17 cellular contexts compared by ENCODE assay signal in genomic region chr14:53054457-53054856, GRCh38.
DNase-seq lines count a peak whose midpoint lies in the region; ATAC-seq and TF ChIP-seq lines count a peak whose summit lies in the region.
"Had no signal": no experiment of that assay in that cellular context is flagged by ENCODE, and none has a peak within 500 bp of the region (broad histone marks: within the 10 kb centered on the region; RNA-seq: fewer than 3 reads in every experiment).

No MANE protein-coding gene starts in this region.

- no peaks in the 10 kb centered on the region for H3K27me3 ChIP-seq in ACC112 (ENCODE audit: insufficient read depth, low read length)
- H3K27me3 ChIP-seq: gastrocnemius medialis had no signal

- H3K4me1 Mint-ChIP-seq in naive thymus-derived CD8-positive, alpha-beta T cell: peaks cover 0 to 5% (median 2%) of the 10 kb centered on the region in 4 donors

- H3K4me3 ChIP-seq in ACC112 (ENCODE audit: low read depth, low read length) (peak overlapping the region; percentile 0), cardiac fibroblast (replicated peaks in 1 of 2; ENCODE audit: low read depth in 2 of 2, low read length in 2 of 2) (no peak overlapping the region)
- H3K4me3 ChIP-seq: A549, gastrocnemius medialis, prostate gland had no signal

- no peaks in the 10 kb centered on the region for H3K79me2 ChIP-seq in ACC112 (ENCODE audit: control insufficient read depth, insufficient read depth, low read length, unreplicated experiment)

- no peaks in the 10 kb centered on the region for H3K27me3 Mint-ChIP-seq in naive thymus-derived CD8-positive, alpha-beta T cell
- H3K27me3 Mint-ChIP-seq: CD8-positive, alpha-beta memory T cell; natural killer cell treated with Interleukin-12 subunit alpha and Interleukin-12 subunit beta and Interleukin-15 and Interleukin-18, amount 100 ng/mL, for 72 hours had no signal

- peaks cover 13 to 54% (median 20%) of the 10 kb centered on the region in 3 donors for H3K36me3 Mint-ChIP-seq in naive thymus-derived CD8-positive, alpha-beta T cell

- H3K27ac ChIP-seq in ACC112 (ENCODE audit: low read depth, low read length) (peak overlapping the region; percentile 54), caudate nucleus (ENCODE audit: low read depth, low read length) (no peak overlapping the region)
- H3K27ac ChIP-seq: A549, gastrocnemius medialis, prostate gland had no signal

- no peak for TF ChIP-seq CTCF in cardiac fibroblast (IDR thresholded peaks at IDR 0.05; ENCODE audit: low read depth, low read length)

- no peaks in the 10 kb centered on the region; the same call in 1 of the 2 replicates for H3K36me3 ChIP-seq in ACC112 (ENCODE audit: insufficient read depth, low read length)
- H3K36me3 ChIP-seq: gastrocnemius medialis, prostate gland had no signal

- POLR2A ChIA-PET in naive thymus-derived CD8-positive, alpha-beta T cell (lab: Charles Lee): interaction anchor here (1.7 kb wide), 1 partner anchor 98 kb away, joined by 6 read pairs; the partner anchor contains the start of gene DDHD1

- H2AFZ ChIP-seq in ACC112 (ENCODE audit: low read length, unreplicated experiment): peak overlapping the region; percentile 60

- H3K4me3 Mint-ChIP-seq in naive thymus-derived CD8-positive, alpha-beta T cell: no peak overlapping the region
- H3K4me3 Mint-ChIP-seq: CD8-positive, alpha-beta memory T cell; natural killer cell treated with Interleukin-12 subunit alpha and Interleukin-12 subunit beta and Interleukin-15 and Interleukin-18, amount 100 ng/mL, for 72 hours had no signal

- H3K4me1 ChIP-seq in ACC112 (ENCODE audit: control insufficient read depth, insufficient read depth, low read length, unreplicated experiment): peaks cover 13% of the 10 kb centered on the region
- H3K4me1 ChIP-seq: A549, gastrocnemius medialis, prostate gland had no signal

- peak overlapping the region in 1 of 10 donors; percentile 34 for H3K27ac Mint-ChIP-seq in naive thymus-derived CD8-positive, alpha-beta T cell
- H3K27ac Mint-ChIP-seq: natural killer cell treated with Interleukin-12 subunit alpha and Interleukin-12 subunit beta and Interleukin-15 and Interleukin-18, amount 100 ng/mL, for 72 hours had no signal

- intact Hi-C loops in left colon (cut with DNase I, micrococcal nuclease): loop anchor here in 1 of 2 donors (5.0 kb wide), 1 partner anchor 232 kb away; no protein-coding TSS in a partner anchor

- DNase-seq in HCEC 1CT: peak; percentile 44
- DNase-seq in cardiac fibroblast (ENCODE audit: low read depth in 2 of 2): peak; percentile 56 to 92
- no peak for DNase-seq in left colon
- DNase-seq in naive thymus-derived CD8-positive, alpha-beta T cell: no peak
- DNase-seq in NCI-H69 (lab: John Stamatoyannopoulos, UW): no peak
- DNase-seq in caudate nucleus (lab: John Stamatoyannopoulos, UW): no peak
- DNase-seq: activated CD4-positive, alpha-beta T cell treated with anti-CD3 and anti-CD28 coated beads for 1 hour; activated naive CD4-positive, alpha-beta T cell treated with Interleukin-2 at 50 U/mL for 16 hours; effector memory CD4-positive, alpha-beta T cell; gastrocnemius medialis; stimulated activated naive CD8-positive, alpha-beta T cell treated with anti-CD3 and anti-CD28 coated beads, Interleukin-15, Interleukin-2, amounts not matched to agents 100 U/mL and 50 U/mL, for 24 hours had no signal

- no peaks in the 10 kb centered on the region for H3K9me3 Mint-ChIP-seq in naive thymus-derived CD8-positive, alpha-beta T cell
- H3K9me3 Mint-ChIP-seq: CD8-positive, alpha-beta memory T cell; natural killer cell treated with Interleukin-12 subunit alpha and Interleukin-12 subunit beta and Interleukin-15 and Interleukin-18, amount 100 ng/mL, for 72 hours had no signal

- ATAC-seq in left colon (peak; percentile 55), HG03460 (IDR thresholded peaks at IDR 0.05; ENCODE audit: unreplicated experiment) (no peak)
- no peak for ATAC-seq in naive thymus-derived CD8-positive, alpha-beta T cell
- ATAC-seq: natural killer cell treated with Interleukin-12 subunit alpha and Interleukin-12 subunit beta and Interleukin-15 and Interleukin-18, amount 100 ng/mL, for 72 hours; stimulated activated naive CD8-positive, alpha-beta T cell treated with anti-CD3 and anti-CD28 coated beads, Interleukin-15, Interleukin-2, amounts not matched to agents 100 U/mL and 50 U/mL, for 24 hours had no signal

Comparison
In these comparisons a context has a peak if more than half of its experiments do, and no peak if none do; other contexts are left out.
1. DNase-seq: peak in HCEC 1CT (single experiment) and cardiac fibroblast (2 of 2); none in left colon (0 of 2), naive thymus-derived CD8-positive, alpha-beta T cell (0 of 10), NCI-H69 (single experiment) and caudate nucleus (0 of 61).